Comparison of ENCODE assay signal across 9 cellular contexts in the genomic region with DNA sequence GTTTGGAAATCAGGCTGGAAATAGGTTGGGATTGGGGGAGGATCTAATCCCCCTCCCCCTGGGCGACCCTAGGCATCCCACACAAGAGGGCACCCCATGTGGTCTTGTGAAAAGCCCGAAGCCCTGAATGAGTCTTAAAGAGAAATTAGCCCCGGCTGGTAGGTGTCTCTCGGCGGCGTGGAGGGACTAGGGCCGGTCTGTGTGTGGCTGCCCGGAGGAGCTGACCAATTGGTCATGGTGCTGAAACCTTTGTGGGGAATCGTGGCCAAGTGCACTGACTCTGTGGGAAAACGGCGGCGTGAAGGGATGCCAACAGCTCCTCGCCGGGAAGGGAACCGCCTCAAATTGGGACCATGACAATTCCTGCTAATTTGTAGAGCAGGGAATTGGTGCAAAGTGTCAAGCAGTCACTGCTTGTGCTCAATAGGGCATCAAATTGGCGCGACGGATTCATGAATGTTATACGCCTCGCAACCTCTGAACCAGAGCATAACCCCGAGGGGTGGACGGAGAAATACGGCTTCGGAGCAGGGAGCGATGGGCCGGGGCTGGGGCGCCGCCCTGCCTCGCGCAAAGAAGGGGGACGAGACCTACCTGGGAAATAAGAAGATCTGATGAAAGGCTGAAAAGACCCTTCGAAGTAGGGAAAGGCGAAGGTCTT. TPM values are rescaled to one million over a fixed set of nuclear protein-coding genes. Genes with fewer than 3 reads are reported as not detected.
DNase-seq lines count a peak whose midpoint lies in the region; ATAC-seq and TF ChIP-seq lines count a peak whose summit lies in the region.
"Had no signal": no experiment of that assay in that cellular context is flagged by ENCODE, and none has a peak within 500 bp of the region (broad histone marks: within the 10 kb centered on the region; RNA-seq: fewer than 3 reads in every experiment).

No MANE protein-coding gene starts in this region.

- H3K9ac ChIP-seq in colonic mucosa (ENCODE audit: low read depth in 2 of 2, low read length in 2 of 2) = no peak overlapping the region
- H3K9ac ChIP-seq: BLaER1 had no signal

- H3K4me1 ChIP-seq in heart left ventricle (peaks cover 0 to 36% (median 20%) of the 10 kb centered on the region in 12 donors), colonic mucosa (peaks cover 6% of the 10 kb centered on the region)

- 3 to 6% (median 4%) methylated on average over 33 of the region's 33 CpGs for WGBS in heart left ventricle, 4 donors

- TF ChIP-seq POLR2A in heart left ventricle (IDR thresholded peaks at IDR 0.05) = no peak

- TF ChIP-seq CTCF in WTC11 (IDR thresholded peaks at IDR 0.05) (no peak), heart left ventricle (IDR thresholded peaks at IDR 0.05) (no peak), colonic mucosa (IDR thresholded peaks at IDR 0.05) (no peak)

- H3K9me3 ChIP-seq in heart left ventricle = no peaks in the 10 kb centered on the region
- no peaks in the 10 kb centered on the region for H3K9me3 ChIP-seq in colonic mucosa

- no peak overlapping the region for H3K4me3 ChIP-seq in heart left ventricle
- H3K4me3 ChIP-seq in colonic mucosa = no peak overlapping the region
- H3K4me3 ChIP-seq: BLaER1 had no signal

- H3K9me3 Mint-ChIP-seq in T-helper 1 cell treated with Interleukin-12 subunit alpha and Interleukin-12 subunit beta and Interleukin-4 antibody, amounts not matched to agents 30 μg/mL and 1 μg/mL, for 36 hours = peaks cover 21% of the 10 kb centered on the region
- H3K9me3 Mint-ChIP-seq in WTC11 = no peaks in the 10 kb centered on the region

- POLR2A ChIA-PET in WTC11 (lab: Charles Lee) = no interaction called here

- CTCF ChIA-PET in WTC11 (lab: Charles Lee) = interaction anchor here (1.0 to 1.4 kb wide), 2 partner anchors 26 to 134 kb away, joined by 3 to 6 read pairs; no protein-coding TSS in a partner anchor

- H3K36me3 Mint-ChIP-seq in T-helper 1 cell treated with Interleukin-12 subunit alpha and Interleukin-12 subunit beta and Interleukin-4 antibody, amounts not matched to agents 30 μg/mL and 1 μg/mL, for 36 hours (ENCODE audit: low read depth) = peaks cover 18% of the 10 kb centered on the region
- no peaks in the 10 kb centered on the region for H3K36me3 Mint-ChIP-seq in WTC11

- intact Hi-C loops in heart left ventricle (cut with DNase I) = no loop called here
- intact Hi-C loops in colonic mucosa (cut with DNase I) = no loop called here

- ATAC-seq in WTC11 (peak; percentile 24), heart left ventricle (peak in 3 of 4 donors; percentile 84 to 85 (median 84)), HG02678 (IDR thresholded peaks at IDR 0.05; ENCODE audit: unreplicated experiment) (no peak)

- H3K4me1 Mint-ChIP-seq in T-helper 1 cell treated with Interleukin-12 subunit alpha and Interleukin-12 subunit beta and Interleukin-4 antibody, amounts not matched to agents 30 μg/mL and 1 μg/mL, for 36 hours (ENCODE audit: low read depth) = peaks cover 14% of the 10 kb centered on the region
- peaks cover 76% of the 10 kb centered on the region for H3K4me1 Mint-ChIP-seq in WTC11

- peaks cover 61 to 100% (median 93%) of the 10 kb centered on the region in 9 donors for H3K27me3 ChIP-seq in heart left ventricle
- H3K27me3 ChIP-seq in colonic mucosa = peaks cover 84% of the 10 kb centered on the region

- H3K4me3 Mint-ChIP-seq in T-helper 1 cell treated with Interleukin-12 subunit alpha and Interleukin-12 subunit beta and Interleukin-4 antibody, amounts not matched to agents 30 μg/mL and 1 μg/mL, for 36 hours = peak overlapping the region; percentile 10
- peak overlapping the region; percentile 42 for H3K4me3 Mint-ChIP-seq in WTC11

- no peaks in the 10 kb centered on the region for H3K36me3 ChIP-seq in heart left ventricle
- H3K36me3 ChIP-seq in colonic mucosa = no peaks in the 10 kb centered on the region
- H3K36me3 ChIP-seq: BLaER1 had no signal

- H3K27me3 Mint-ChIP-seq in T-helper 1 cell treated with Interleukin-12 subunit alpha and Interleukin-12 subunit beta and Interleukin-4 antibody, amounts not matched to agents 30 μg/mL and 1 μg/mL, for 36 hours (ENCODE audit: low read depth) = peaks cover 83% of the 10 kb centered on the region
- H3K27me3 Mint-ChIP-seq in WTC11 (ENCODE audit: low read depth) = peaks cover 99% of the 10 kb centered on the region

- DNase-seq in T-helper 1 cell (no peak), WTC11 (ENCODE audit: low spot score) (peak; percentile 81), heart left ventricle (peak; percentile 47 to 70 (median 49)), retina (peak; percentile 86), CD1c-positive myeloid dendritic cell (ENCODE audit: extremely low spot score) (no peak), colonic mucosa (no peak)

- peak overlapping the region; percentile 59 for H3K27ac Mint-ChIP-seq in T-helper 1 cell treated with Interleukin-12 subunit alpha and Interleukin-12 subunit beta and Interleukin-4 antibody, amounts not matched to agents 30 μg/mL and 1 μg/mL, for 36 hours
- no peak overlapping the region for H3K27ac Mint-ChIP-seq in WTC11

- H3K27ac ChIP-seq in heart left ventricle (no peak overlapping the region), colonic mucosa (no peak overlapping the region)
- H3K27ac ChIP-seq: BLaER1 had no signal

TF ChIP-seq in WTC11, 78 proteins besides CTCF, POLR2A, EP300 and RAD21 (continues in another document):
- TF ChIP-seq GABPB1 (CRISPR knock-in tag; IDR thresholded peaks at IDR 0.05) (no peak), ELF4 (CRISPR knock-in tag; IDR thresholded peaks at IDR 0.05; ENCODE audit: low read depth) (no peak), FOXK1 (CRISPR knock-in tag; IDR thresholded peaks at IDR 0.05) (peak; percentile 56; the same call in 1 of the 2 replicates), USF2 (CRISPR knock-in tag; IDR thresholded peaks at IDR 0.05) (peak; percentile 20; the same call in 1 of the 2 replicates), STAT6 (CRISPR knock-in tag; conservative IDR thresholded peaks at IDR 0.05; ENCODE audit: low read depth) (no peak), JUN (CRISPR knock-in tag; IDR thresholded peaks at IDR 0.05) (0 out of 2 replicates have a peak, but pooled peaks have one; percentile 67), USF1 (CRISPR knock-in tag; IDR thresholded peaks at IDR 0.05) (peak; percentile 50; the same call in 1 of the 2 replicates)
- TF ChIP-seq, protein P1, sequence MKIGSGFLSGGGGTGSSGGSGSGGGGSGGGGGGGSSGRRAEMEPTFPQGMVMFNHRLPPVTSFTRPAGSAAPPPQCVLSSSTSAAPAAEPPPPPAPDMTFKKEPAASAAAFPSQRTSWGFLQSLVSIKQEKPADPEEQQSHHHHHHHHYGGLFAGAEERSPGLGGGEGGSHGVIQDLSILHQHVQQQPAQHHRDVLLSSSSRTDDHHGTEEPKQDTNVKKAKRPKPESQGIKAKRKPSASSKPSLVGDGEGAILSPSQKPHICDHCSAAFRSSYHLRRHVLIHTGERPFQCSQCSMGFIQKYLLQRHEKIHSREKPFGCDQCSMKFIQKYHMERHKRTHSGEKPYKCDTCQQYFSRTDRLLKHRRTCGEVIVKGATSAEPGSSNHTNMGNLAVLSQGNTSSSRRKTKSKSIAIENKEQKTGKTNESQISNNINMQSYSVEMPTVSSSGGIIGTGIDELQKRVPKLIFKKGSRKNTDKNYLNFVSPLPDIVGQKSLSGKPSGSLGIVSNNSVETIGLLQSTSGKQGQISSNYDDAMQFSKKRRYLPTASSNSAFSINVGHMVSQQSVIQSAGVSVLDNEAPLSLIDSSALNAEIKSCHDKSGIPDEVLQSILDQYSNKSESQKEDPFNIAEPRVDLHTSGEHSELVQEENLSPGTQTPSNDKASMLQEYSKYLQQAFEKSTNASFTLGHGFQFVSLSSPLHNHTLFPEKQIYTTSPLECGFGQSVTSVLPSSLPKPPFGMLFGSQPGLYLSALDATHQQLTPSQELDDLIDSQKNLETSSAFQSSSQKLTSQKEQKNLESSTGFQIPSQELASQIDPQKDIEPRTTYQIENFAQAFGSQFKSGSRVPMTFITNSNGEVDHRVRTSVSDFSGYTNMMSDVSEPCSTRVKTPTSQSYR (CRISPR knock-in tag; IDR thresholded peaks at IDR 0.05) = no peak

RNA-seq across cellular contexts. Expression of gene DBX1, which starts 1.5 kb away (rescaled TPM):
- total RNA-seq in WTC11 (2021) (0.14 to 0.24 TPM (median 0.14 TPM) in 3 replicates), heart left ventricle (not detected), colonic mucosa (not detected)
- polyA plus RNA-seq in heart left ventricle = not detected

Comparison
In these comparisons a context has a peak if more than half of its experiments do, and no peak if none do; other contexts are left out.
1. DNase-seq: peak in WTC11 (single experiment), heart left ventricle (5 of 5) and retina (single experiment); none in T-helper 1 cell (0 of 5), CD1c-positive myeloid dendritic cell (single experiment) and colonic mucosa (single experiment).